In the genomic region with DNA sequence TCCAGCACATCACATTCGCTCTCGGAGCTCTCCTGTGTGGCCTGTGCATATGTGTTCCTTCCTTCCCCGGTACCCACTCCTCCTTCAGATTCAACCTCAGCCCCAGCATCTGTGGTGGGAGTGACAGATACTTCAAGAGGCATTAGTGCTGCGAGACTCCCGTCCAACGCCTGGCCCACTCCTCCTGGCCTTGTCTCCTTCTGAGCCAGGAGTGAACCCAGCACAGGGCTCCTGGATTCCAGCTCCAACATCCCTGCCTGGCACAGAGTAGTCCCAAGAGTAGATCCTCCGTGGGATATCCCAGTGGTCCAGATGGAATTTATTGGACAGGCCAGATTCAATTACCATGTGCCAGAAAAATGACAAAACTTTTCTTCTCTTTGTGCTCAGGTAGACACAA, we compare ENCODE assay signal across 11 cellular contexts. TPM values are rescaled to one million over a fixed set of nuclear protein-coding genes. Genes with fewer than 3 reads are reported as not detected.
DNase-seq lines count a peak whose midpoint lies in the region; ATAC-seq and TF ChIP-seq lines count a peak whose summit lies in the region.
"Had no signal": no experiment of that assay in that cellular context is flagged by ENCODE, and none has a peak within 500 bp of the region (broad histone marks: within the 10 kb centered on the region; RNA-seq: fewer than 3 reads in every experiment).

No MANE protein-coding gene starts in this region.

- no peak overlapping the region for H3K4me3 ChIP-seq in left lung
- H3K4me3 ChIP-seq in tibial artery, result peak overlapping the region in 1 of 2 donors; percentile 3

- CTCF ChIA-PET in activated naive CD4-positive, alpha-beta T cell treated with anti-CD3 and anti-CD28 coated beads, Interleukin-2, amount 10 ng/mL, durations not matched to agents 7 days and 5 days (lab: Charles Lee), result no interaction called here

- H3K4me3 Mint-ChIP-seq in activated naive CD4-positive, alpha-beta T cell treated with anti-CD3 and anti-CD28 coated beads, Interleukin-2, amount 10 ng/mL, durations not matched to agents 7 days and 5 days, result no peak overlapping the region
- no peak overlapping the region for H3K4me3 Mint-ChIP-seq in activated naive CD8-positive, alpha-beta T cell treated with anti-CD3 and anti-CD28 coated beads, Interleukin-2, amount 50 U/mL, for 24 hours
- H3K4me3 Mint-ChIP-seq: natural killer cell had no signal

- H3K4me1 ChIP-seq in left lung (peaks cover 10 to 29% of the 10 kb centered on the region in 2 donors), tibial artery (peaks cover 0 to 69% (median 37%) of the 10 kb centered on the region in 4 donors)

- TF ChIP-seq CTCF in left lung (IDR thresholded peaks at IDR 0.05), result no peak
- no peak for TF ChIP-seq CTCF in tibial artery (IDR thresholded peaks at IDR 0.05)

- intact Hi-C loops in left lung (cut with DNase I), result no loop called here
- intact Hi-C loops in tibial artery (cut with DNase I; ENCODE audit: low total_unique reads), result loop anchor here (5.0 kb wide), 1 partner anchor 55 kb away; the partner anchor contains the start of gene SACS

- no peak for DNase-seq in activated naive CD4-positive, alpha-beta T cell treated with anti-CD3 and anti-CD28 coated beads, Interleukin-2, amount 10 ng/mL, durations not matched to agents 7 days and 5 days
- no peak for DNase-seq in activated naive CD4-positive, alpha-beta T cell treated with anti-CD3 and anti-CD28 coated beads, Interleukin-2, amount 50 U/mL, for 72 hours (ENCODE audit: low spot score in 2 of 2)
- DNase-seq in activated naive CD8-positive, alpha-beta T cell treated with anti-CD3 and anti-CD28 coated beads, Interleukin-2, amount 50 U/mL, for 24 hours, result no peak
- no peak for DNase-seq in left lung
- no peak for DNase-seq in tibial artery
- no peak for DNase-seq in SW 1271 (lab: John Stamatoyannopoulos, UW)
- DNase-seq in HPDE6-E6E7 (ENCODE audit: extremely low spot score), result no peak
- DNase-seq: natural killer cell, NCI-H2107, SHP77 had no signal

- peaks cover 9% of the 10 kb centered on the region for H3K36me3 Mint-ChIP-seq in activated naive CD4-positive, alpha-beta T cell treated with anti-CD3 and anti-CD28 coated beads, Interleukin-2, amount 10 ng/mL, durations not matched to agents 7 days and 5 days
- H3K36me3 Mint-ChIP-seq in activated naive CD4-positive, alpha-beta T cell treated with anti-CD3 and anti-CD28 coated beads, Interleukin-2, amount 50 U/mL, for 72 hours, result peaks cover 0 to 20% of the 10 kb centered on the region in 2 donors
- H3K36me3 Mint-ChIP-seq in activated naive CD8-positive, alpha-beta T cell treated with anti-CD3 and anti-CD28 coated beads, Interleukin-2, amount 50 U/mL, for 24 hours (ENCODE audit: low read depth), result peaks cover 13% of the 10 kb centered on the region
- H3K36me3 Mint-ChIP-seq: natural killer cell had no signal

- H3K27me3 Mint-ChIP-seq in activated naive CD4-positive, alpha-beta T cell treated with anti-CD3 and anti-CD28 coated beads, Interleukin-2, amount 10 ng/mL, durations not matched to agents 7 days and 5 days, result no peaks in the 10 kb centered on the region
- peaks cover 2% of the 10 kb centered on the region for H3K27me3 Mint-ChIP-seq in activated naive CD8-positive, alpha-beta T cell treated with anti-CD3 and anti-CD28 coated beads, Interleukin-2, amount 50 U/mL, for 24 hours

- no peaks in the 10 kb centered on the region for H3K9me3 Mint-ChIP-seq in activated naive CD4-positive, alpha-beta T cell treated with anti-CD3 and anti-CD28 coated beads, Interleukin-2, amount 10 ng/mL, durations not matched to agents 7 days and 5 days
- H3K9me3 Mint-ChIP-seq in activated naive CD4-positive, alpha-beta T cell treated with anti-CD3 and anti-CD28 coated beads, Interleukin-2, amount 50 U/mL, for 72 hours, result no peaks in the 10 kb centered on the region
- H3K9me3 Mint-ChIP-seq in activated naive CD8-positive, alpha-beta T cell treated with anti-CD3 and anti-CD28 coated beads, Interleukin-2, amount 50 U/mL, for 24 hours, result no peaks in the 10 kb centered on the region
- H3K9me3 Mint-ChIP-seq: natural killer cell had no signal

- no peak for ATAC-seq in activated naive CD4-positive, alpha-beta T cell treated with anti-CD3 and anti-CD28 coated beads, Interleukin-2, amount 50 U/mL, for 72 hours
- ATAC-seq in activated naive CD8-positive, alpha-beta T cell treated with anti-CD3 and anti-CD28 coated beads, Interleukin-2, amount 50 U/mL, for 24 hours, result no peak
- no peak for ATAC-seq in left lung
- no peak for ATAC-seq in HG03469 (IDR thresholded peaks at IDR 0.05; ENCODE audit: unreplicated experiment)
- ATAC-seq: natural killer cell had no signal

- H3K27me3 ChIP-seq in left lung, result no peaks in the 10 kb centered on the region
- H3K27me3 ChIP-seq in tibial artery, result no peaks in the 10 kb centered on the region

- peak overlapping the region; percentile 3 for H3K27ac Mint-ChIP-seq in activated naive CD4-positive, alpha-beta T cell treated with anti-CD3 and anti-CD28 coated beads, Interleukin-2, amount 10 ng/mL, durations not matched to agents 7 days and 5 days
- H3K27ac Mint-ChIP-seq in activated naive CD4-positive, alpha-beta T cell treated with anti-CD3 and anti-CD28 coated beads, Interleukin-2, amount 50 U/mL, for 72 hours, result peak overlapping the region in 1 of 2 donors; percentile 41
- peak overlapping the region; percentile 81 for H3K27ac Mint-ChIP-seq in activated naive CD8-positive, alpha-beta T cell treated with anti-CD3 and anti-CD28 coated beads, Interleukin-2, amount 50 U/mL, for 24 hours
- H3K27ac Mint-ChIP-seq: natural killer cell had no signal

- H3K9me3 ChIP-seq in left lung (no peaks in the 10 kb centered on the region), tibial artery (no peaks in the 10 kb centered on the region)

- peaks cover 66% of the 10 kb centered on the region for H3K4me1 Mint-ChIP-seq in activated naive CD4-positive, alpha-beta T cell treated with anti-CD3 and anti-CD28 coated beads, Interleukin-2, amount 10 ng/mL, durations not matched to agents 7 days and 5 days
- peaks cover 64% of the 10 kb centered on the region for H3K4me1 Mint-ChIP-seq in activated naive CD8-positive, alpha-beta T cell treated with anti-CD3 and anti-CD28 coated beads, Interleukin-2, amount 50 U/mL, for 24 hours

- H3K27ac ChIP-seq in left lung (peak overlapping the region; percentile 20 to 68), tibial artery (peak overlapping the region; percentile 77 to 79)

- no peaks in the 10 kb centered on the region for H3K36me3 ChIP-seq in left lung
- H3K36me3 ChIP-seq in tibial artery, result no peaks in the 10 kb centered on the region

RNA-seq across cellular contexts. Expression of gene SACS, which starts 55.9 kb away (rescaled TPM):
- 10 to 100 TPM; 31.5 to 33.4 TPM for total RNA-seq in activated naive CD4-positive, alpha-beta T cell treated with anti-CD3 and anti-CD28 coated beads, Interleukin-2, amount 50 U/mL, for 72 hours
- 10 to 100 TPM; 10.9 to 11.5 TPM for total RNA-seq in left lung
